In the genomic region with DNA sequence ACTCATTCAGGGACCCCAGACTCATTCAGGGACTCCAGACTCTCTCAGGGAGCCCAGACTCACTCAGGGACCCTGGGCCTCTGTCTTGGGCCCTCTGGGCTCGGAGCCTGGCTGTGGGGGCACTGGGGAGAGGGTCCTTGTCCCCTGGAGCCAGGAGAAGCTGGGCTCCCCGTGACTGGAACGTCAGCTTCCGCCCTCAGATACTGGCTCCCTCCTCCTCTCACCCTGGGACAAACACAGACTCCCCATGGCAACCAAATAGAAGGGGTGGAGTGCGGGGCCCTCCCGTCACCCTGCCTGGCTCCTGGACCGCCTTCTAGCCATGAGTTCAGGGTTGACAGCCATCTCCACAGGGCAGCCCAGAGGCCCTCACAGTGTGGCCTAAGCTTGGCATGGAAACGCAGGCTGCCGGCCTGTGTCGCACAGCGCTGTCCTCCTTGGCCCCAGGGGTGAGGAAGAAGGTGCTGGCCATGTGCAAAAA, we compare ENCODE assay signal across 1 cellular context.
TF ChIP-seq lines count a peak whose summit lies in the region.

No MANE protein-coding gene starts in this region.

TF ChIP-seq in GM12878, 131 proteins besides CTCF, POLR2A, EP300 and RAD21 (continued from another document):
- TF ChIP-seq, protein P1, sequence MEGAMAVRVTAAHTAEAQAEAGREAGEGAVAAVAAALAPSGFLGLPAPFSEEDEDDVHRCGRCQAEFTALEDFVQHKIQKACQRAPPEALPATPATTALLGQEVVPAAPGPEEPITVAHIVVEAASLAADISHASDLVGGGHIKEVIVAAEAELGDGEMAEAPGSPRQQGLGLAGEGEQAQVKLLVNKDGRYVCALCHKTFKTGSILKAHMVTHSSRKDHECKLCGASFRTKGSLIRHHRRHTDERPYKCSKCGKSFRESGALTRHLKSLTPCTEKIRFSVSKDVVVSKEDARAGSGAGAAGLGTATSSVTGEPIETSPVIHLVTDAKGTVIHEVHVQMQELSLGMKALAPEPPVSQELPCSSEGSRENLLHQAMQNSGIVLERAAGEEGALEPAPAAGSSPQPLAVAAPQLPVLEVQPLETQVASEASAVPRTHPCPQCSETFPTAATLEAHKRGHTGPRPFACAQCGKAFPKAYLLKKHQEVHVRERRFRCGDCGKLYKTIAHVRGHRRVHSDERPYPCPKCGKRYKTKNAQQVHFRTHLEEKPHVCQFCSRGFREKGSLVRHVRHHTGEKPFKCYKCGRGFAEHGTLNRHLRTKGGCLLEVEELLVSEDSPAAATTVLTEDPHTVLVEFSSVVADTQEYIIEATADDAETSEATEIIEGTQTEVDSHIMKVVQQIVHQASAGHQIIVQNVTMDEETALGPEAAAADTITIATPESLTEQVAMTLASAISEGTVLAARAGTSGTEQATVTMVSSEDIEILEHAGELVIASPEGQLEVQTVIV (IDR thresholded peaks at IDR 0.05; ENCODE audit: borderline replicate concordance, partially characterized antibody), result no peak
- TF ChIP-seq RBBP5 (conservative IDR thresholded peaks at IDR 0.05), result no peak
- TF ChIP-seq, protein P2, sequence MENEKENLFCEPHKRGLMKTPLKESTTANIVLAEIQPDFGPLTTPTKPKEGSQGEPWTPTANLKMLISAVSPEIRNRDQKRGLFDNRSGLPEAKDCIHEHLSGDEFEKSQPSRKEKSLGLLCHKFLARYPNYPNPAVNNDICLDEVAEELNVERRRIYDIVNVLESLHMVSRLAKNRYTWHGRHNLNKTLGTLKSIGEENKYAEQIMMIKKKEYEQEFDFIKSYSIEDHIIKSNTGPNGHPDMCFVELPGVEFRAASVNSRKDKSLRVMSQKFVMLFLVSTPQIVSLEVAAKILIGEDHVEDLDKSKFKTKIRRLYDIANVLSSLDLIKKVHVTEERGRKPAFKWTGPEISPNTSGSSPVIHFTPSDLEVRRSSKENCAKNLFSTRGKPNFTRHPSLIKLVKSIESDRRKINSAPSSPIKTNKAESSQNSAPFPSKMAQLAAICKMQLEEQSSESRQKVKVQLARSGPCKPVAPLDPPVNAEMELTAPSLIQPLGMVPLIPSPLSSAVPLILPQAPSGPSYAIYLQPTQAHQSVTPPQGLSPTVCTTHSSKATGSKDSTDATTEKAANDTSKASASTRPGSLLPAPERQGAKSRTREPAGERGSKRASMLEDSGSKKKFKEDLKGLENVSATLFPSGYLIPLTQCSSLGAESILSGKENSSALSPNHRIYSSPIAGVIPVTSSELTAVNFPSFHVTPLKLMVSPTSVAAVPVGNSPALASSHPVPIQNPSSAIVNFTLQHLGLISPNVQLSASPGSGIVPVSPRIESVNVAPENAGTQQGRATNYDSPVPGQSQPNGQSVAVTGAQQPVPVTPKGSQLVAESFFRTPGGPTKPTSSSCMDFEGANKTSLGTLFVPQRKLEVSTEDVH (IDR thresholded peaks at IDR 0.05; ENCODE audit: low read depth, partially characterized antibody), result no peak
- TF ChIP-seq, protein P3, sequence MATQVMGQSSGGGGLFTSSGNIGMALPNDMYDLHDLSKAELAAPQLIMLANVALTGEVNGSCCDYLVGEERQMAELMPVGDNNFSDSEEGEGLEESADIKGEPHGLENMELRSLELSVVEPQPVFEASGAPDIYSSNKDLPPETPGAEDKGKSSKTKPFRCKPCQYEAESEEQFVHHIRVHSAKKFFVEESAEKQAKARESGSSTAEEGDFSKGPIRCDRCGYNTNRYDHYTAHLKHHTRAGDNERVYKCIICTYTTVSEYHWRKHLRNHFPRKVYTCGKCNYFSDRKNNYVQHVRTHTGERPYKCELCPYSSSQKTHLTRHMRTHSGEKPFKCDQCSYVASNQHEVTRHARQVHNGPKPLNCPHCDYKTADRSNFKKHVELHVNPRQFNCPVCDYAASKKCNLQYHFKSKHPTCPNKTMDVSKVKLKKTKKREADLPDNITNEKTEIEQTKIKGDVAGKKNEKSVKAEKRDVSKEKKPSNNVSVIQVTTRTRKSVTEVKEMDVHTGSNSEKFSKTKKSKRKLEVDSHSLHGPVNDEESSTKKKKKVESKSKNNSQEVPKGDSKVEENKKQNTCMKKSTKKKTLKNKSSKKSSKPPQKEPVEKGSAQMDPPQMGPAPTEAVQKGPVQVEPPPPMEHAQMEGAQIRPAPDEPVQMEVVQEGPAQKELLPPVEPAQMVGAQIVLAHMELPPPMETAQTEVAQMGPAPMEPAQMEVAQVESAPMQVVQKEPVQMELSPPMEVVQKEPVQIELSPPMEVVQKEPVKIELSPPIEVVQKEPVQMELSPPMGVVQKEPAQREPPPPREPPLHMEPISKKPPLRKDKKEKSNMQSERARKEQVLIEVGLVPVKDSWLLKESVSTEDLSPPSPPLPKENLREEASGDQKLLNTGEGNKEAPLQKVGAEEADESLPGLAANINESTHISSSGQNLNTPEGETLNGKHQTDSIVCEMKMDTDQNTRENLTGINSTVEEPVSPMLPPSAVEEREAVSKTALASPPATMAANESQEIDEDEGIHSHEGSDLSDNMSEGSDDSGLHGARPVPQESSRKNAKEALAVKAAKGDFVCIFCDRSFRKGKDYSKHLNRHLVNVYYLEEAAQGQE (IDR thresholded peaks at IDR 0.05; ENCODE audit: low read depth, low read length), result no peak
- TF ChIP-seq ZNF24 (IDR thresholded peaks at IDR 0.05), result no peak
- TF ChIP-seq MTA3 (IDR thresholded peaks at IDR 0.05; ENCODE audit: borderline replicate concordance, low read length), result no peak
- no peak for TF ChIP-seq SIN3A (IDR thresholded peaks at IDR 0.05; ENCODE audit: low read depth, low read length)
